ENCODE assay signal across 20 cellular contexts in genomic region chr14:51203881-51204280, GRCh38. TPM values are rescaled to one million over a fixed set of nuclear protein-coding genes. Genes with fewer than 3 reads are reported as not detected.
DNase-seq lines count a peak whose midpoint lies in the region; ATAC-seq and TF ChIP-seq lines count a peak whose summit lies in the region.
"Had no signal": no experiment of that assay in that cellular context is flagged by ENCODE, and none has a peak within 500 bp of the region (broad histone marks: within the 10 kb centered on the region; RNA-seq: fewer than 3 reads in every experiment).

No MANE protein-coding gene starts in this region.

- peak overlapping the region; percentile 44 for H3K4me3 Mint-ChIP-seq in activated B cell treated with CpG ODN at 0.5 μM for 24 hours
- H3K4me3 Mint-ChIP-seq: CD4-positive, CD25-positive, alpha-beta regulatory T cell had no signal

- peaks cover 4% of the 10 kb centered on the region for H3K27me3 Mint-ChIP-seq in activated B cell treated with CpG ODN at 0.5 μM for 24 hours

- no peak overlapping the region for H3K4me3 ChIP-seq in NB4 (ENCODE audit: low read depth, low read length)
- H3K4me3 ChIP-seq: GM12878, K562, MG63, SJCRH30 had no signal

- peaks cover 38% of the 10 kb centered on the region for H3K4me1 Mint-ChIP-seq in activated B cell treated with CpG ODN at 0.5 μM for 24 hours
- H3K4me1 Mint-ChIP-seq: CD4-positive, CD25-positive, alpha-beta regulatory T cell had no signal

- TF ChIP-seq CTCF in NB4 (IDR thresholded peaks at IDR 0.05; ENCODE audit: low read depth, low read length) (no peak), activated B cell treated with CpG ODN at 0.5 μM for 24 hours (IDR thresholded peaks at IDR 0.05) (no peak), GM13977 (IDR thresholded peaks at IDR 0.05; ENCODE audit: extremely low read depth, insufficient read depth, missing control alignments) (no peak)

- in situ Hi-C loops in GM13977 (cut with MboI; ENCODE audit: low pct_unique_long_range_greater_than_20kb, low sequenced_read_pairs, unreplicated experiment): no loop called here

- no peak for ATAC-seq in activated B cell treated with CpG ODN at 0.5 μM for 24 hours (ENCODE audit: low read depth)
- no peak for ATAC-seq in HG03571 (IDR thresholded peaks at IDR 0.05; ENCODE audit: unreplicated experiment)
- ATAC-seq in HG03039 (IDR thresholded peaks at IDR 0.05; ENCODE audit: unreplicated experiment): no peak
- ATAC-seq: HCT116, K562 had no signal

- no peaks in the 10 kb centered on the region for H3K36me3 Mint-ChIP-seq in activated B cell treated with CpG ODN at 0.5 μM for 24 hours (ENCODE audit: low read depth)
- H3K36me3 Mint-ChIP-seq: CD4-positive, CD25-positive, alpha-beta regulatory T cell had no signal

- POLR2A ChIA-PET in activated B cell treated with CpG ODN at 0.5 μM for 24 hours (lab: Charles Lee): interaction anchor here (1.0 to 2.7 kb wide), 7 partner anchors 15 to 891 kb away, joined by 3 to 13 read pairs (median 8); partner anchors contain the start of genes DMAC2L, TMX1 and TRIM9

- H3K27ac Mint-ChIP-seq in activated B cell treated with CpG ODN at 0.5 μM for 24 hours: peak overlapping the region; percentile 42
- H3K27ac Mint-ChIP-seq: CD4-positive, CD25-positive, alpha-beta regulatory T cell had no signal

- peaks cover 2% of the 10 kb centered on the region for H3K9me3 Mint-ChIP-seq in activated B cell treated with CpG ODN at 0.5 μM for 24 hours

- TF ChIP-seq POLR2A in NB4 (IDR thresholded peaks at IDR 0.05; ENCODE audit: extremely low read depth, insufficient read length): no peak

- DNase-seq in NCI-H82 (lab: John Stamatoyannopoulos, UW): peak; percentile 54
- DNase-seq in NCI-H82 treated with DMSO at 0.1 percent for 48 hours (lab: John Stamatoyannopoulos, UW; ENCODE audit: unreplicated experiment): no peak
- DNase-seq in NB4 (ENCODE audit: low read depth): peak; percentile 3
- no peak for DNase-seq in activated B cell treated with CpG ODN at 0.5 μM for 24 hours
- no peak for DNase-seq in kidney tubule cell (ENCODE audit: low spot score)
- no peak for DNase-seq in GM13977 (ENCODE audit: low spot score)
- DNase-seq: CD4-positive, CD25-positive, alpha-beta regulatory T cell; DMS79 treated with DMSO at 0.1 percent for 48 hours; GOT3; MG63; NCI-H1048; NCI-H1436; NCI-H187 treated with DMSO at 0.1 percent for 48 hours; NCI-H526 treated with DMSO at 0.1 percent for 48 hours; SJCRH30 had no signal

- intact Hi-C loops in activated B cell treated with CpG ODN at 0.5 μM for 24 hours (cut with micrococcal nuclease): loop anchor here (1.0 to 10.0 kb wide), 10 partner anchors 19 to 643 kb away; partner anchors contain the start of genes FRMD6, NIN, PYGL and TMX1

- CTCF ChIA-PET in activated B cell treated with CpG ODN at 0.5 μM for 24 hours (lab: Charles Lee): interaction anchor here (1.4 to 2.4 kb wide), 4 partner anchors 14 to 109 kb away, joined by 9 to 25 read pairs (median 14); partner anchors contain the start of gene TRIM9

RNA-seq across cellular contexts. Expression of gene TMX1, which starts 36.2 kb away (rescaled TPM):
- total RNA-seq in activated B cell treated with CpG ODN at 0.5 μM for 24 hours: 24.6 and 25.3 TPM in 2 replicates

Comparison
In these comparisons a context has a peak if more than half of its experiments do, and no peak if none do; other contexts are left out.
1. DNase-seq: peak in NCI-H82 (single experiment) and NB4 (single experiment); none in NCI-H82 treated with DMSO at 0.1 percent for 48 hours (single experiment), activated B cell treated with CpG ODN at 0.5 μM for 24 hours (single experiment), kidney tubule cell (single experiment) and GM13977 (single experiment).